16 cellular contexts compared by ENCODE assay signal in the genomic region with DNA sequence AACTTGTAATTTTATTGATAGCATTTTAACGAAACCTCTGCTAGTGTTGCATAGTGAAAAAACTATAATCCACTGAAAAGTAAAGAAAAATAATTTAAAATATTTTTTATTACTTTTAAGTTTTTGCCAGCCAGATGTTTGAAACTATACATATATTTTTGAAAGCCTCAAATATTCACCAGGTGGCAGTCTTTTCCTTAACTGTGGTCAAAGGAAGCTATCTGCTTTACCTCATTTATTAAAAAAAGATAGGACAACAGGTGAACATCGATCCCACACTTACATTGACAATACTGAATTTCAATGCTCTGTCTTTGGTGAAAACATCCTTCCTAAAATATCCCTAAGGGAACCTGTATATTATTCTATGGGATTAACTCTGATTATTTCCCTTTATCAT.
A peak's percentile ranks its signal among the peaks of the same experiment; 100 is the strongest.
DNase-seq lines count a peak whose midpoint lies in the region; ATAC-seq, FAIRE-seq and TF ChIP-seq lines count a peak whose summit lies in the region.
"Had no signal": no experiment of that assay in that cellular context is flagged by ENCODE, and none has a peak within 500 bp of the region (broad histone marks: within the 10 kb centered on the region; RNA-seq: fewer than 3 reads in every experiment).

No MANE protein-coding gene starts in this region.

- DNase-seq in NCI-H1092 (lab: John Stamatoyannopoulos, UW) (peak; percentile 0), NCI-H1092 treated with DMSO at 0.1 percent for 48 hours (lab: John Stamatoyannopoulos, UW) (no peak), NAMALWA (ENCODE audit: low spot score) (peak; percentile 44), bronchial epithelial cell (ENCODE audit: low read depth) (peak; percentile 13), neural progenitor cell (ENCODE audit: low spot score) (no peak), WTC11 (ENCODE audit: low spot score) (no peak), coronary artery (ENCODE audit: low spot score) (no peak)
- DNase-seq in activated CD8-positive, alpha-beta memory T cell treated with anti-CD3 and anti-CD28 coated beads, Interleukin-2, amount 50 U/mL, for 4 hours = no peak
- DNase-seq: activated T-cell treated with anti-CD3 and anti-CD28 coated beads, Interleukin-2, amount 50 U/mL, for 4 hours; amygdala; GOT3; NCI-H82; nucleus accumbens; thyroid gland had no signal

- H4K20me1 ChIP-seq in neural progenitor cell (ENCODE audit: low read depth) = no peaks in the 10 kb centered on the region

- POLR2A ChIA-PET in WTC11 (lab: Charles Lee) = no interaction called here

- H3K27ac Mint-ChIP-seq in neural progenitor cell (no peak overlapping the region), WTC11 (no peak overlapping the region)

- no peak for FAIRE-seq in bronchial epithelial cell (lab: Jason Lieb, UNC)
- FAIRE-seq: GM12892 had no signal

- H3K4me3 ChIP-seq in bronchial epithelial cell (ENCODE audit: low read depth, low read length) (no peak overlapping the region), neural progenitor cell (no peak overlapping the region), coronary artery (no peak overlapping the region)
- H3K4me3 ChIP-seq: thyroid gland had no signal

- peaks cover 42% of the 10 kb centered on the region for H3K79me2 ChIP-seq in neural progenitor cell (ENCODE audit: low read depth)

- H3F3A ChIP-seq in neural progenitor cell (ENCODE audit: low read depth) = no peaks in the 10 kb centered on the region

- ATAC-seq in WTC11 = no peak
- ATAC-seq: activated CD4-positive, CD25-positive, alpha-beta regulatory T cell treated with anti-CD3 and anti-CD28 coated beads, Interleukin-2, amount 50 U/mL, for 24 hours; activated T-cell treated with anti-CD3 and anti-CD28 coated beads, Interleukin-2, amount 50 U/mL, for 4 hours had no signal

- H3K4me2 ChIP-seq in neural progenitor cell = no peak overlapping the region

- no peaks in the 10 kb centered on the region for H3K9me3 Mint-ChIP-seq in neural progenitor cell
- H3K9me3 Mint-ChIP-seq in WTC11 = no peaks in the 10 kb centered on the region
- H3K9me3 Mint-ChIP-seq: activated T-cell treated with anti-CD3 and anti-CD28 coated beads, Interleukin-2, amount 50 U/mL, for 4 hours had no signal

- H3K36me3 ChIP-seq in bronchial epithelial cell (ENCODE audit: control insufficient read depth, insufficient read depth, low read length) (no peaks in the 10 kb centered on the region), neural progenitor cell (no peaks in the 10 kb centered on the region)
- H3K36me3 ChIP-seq: thyroid gland had no signal

- no peak overlapping the region for H3K9ac ChIP-seq in neural progenitor cell

- no peak overlapping the region for H2AFZ ChIP-seq in neural progenitor cell (replicated peaks)

- H3K27me3 ChIP-seq in bronchial epithelial cell (ENCODE audit: control insufficient read depth, insufficient read depth, low read length) (no peaks in the 10 kb centered on the region), neural progenitor cell (no peaks in the 10 kb centered on the region)
- H3K27me3 ChIP-seq: thyroid gland had no signal

- H3K27ac ChIP-seq in neural progenitor cell = no peak overlapping the region
- H3K27ac ChIP-seq in coronary artery = no peak overlapping the region
- H3K27ac ChIP-seq: thyroid gland had no signal

- CTCF ChIA-PET in WTC11 (lab: Charles Lee) = interaction anchor here (0.5 to 1.6 kb wide), 4 partner anchors 101 to 813 kb away, joined by 3 to 4 read pairs (median 3); partner anchors contain the start of gene TRPC4

- H3K4me1 Mint-ChIP-seq in neural progenitor cell = peaks cover 3% of the 10 kb centered on the region
- H3K4me1 Mint-ChIP-seq in WTC11 = 0 out of 2 replicates have a peak, but pooled peaks cover 3% of the 10 kb centered on the region

- H3K9me3 ChIP-seq in neural progenitor cell (ENCODE audit: low read depth) = no peaks in the 10 kb centered on the region
- H3K9me3 ChIP-seq: thyroid gland had no signal

- H3K4me1 ChIP-seq in neural progenitor cell = no peaks in the 10 kb centered on the region
- H3K4me1 ChIP-seq: thyroid gland had no signal

- H3K4me3 Mint-ChIP-seq in neural progenitor cell (no peak overlapping the region), WTC11 (no peak overlapping the region)
- H3K4me3 Mint-ChIP-seq: activated T-cell treated with anti-CD3 and anti-CD28 coated beads, Interleukin-2, amount 50 U/mL, for 4 hours had no signal

- H3K36me3 Mint-ChIP-seq in neural progenitor cell = peaks cover 3% of the 10 kb centered on the region
- no peaks in the 10 kb centered on the region for H3K36me3 Mint-ChIP-seq in WTC11

- no peak for TF ChIP-seq CTCF in bronchial epithelial cell (IDR thresholded peaks at IDR 0.05; ENCODE audit: insufficient read depth, low read length, severe bottlenecking)
- TF ChIP-seq CTCF in neural progenitor cell (IDR thresholded peaks at IDR 0.05) = peak; percentile 36
- no peak for TF ChIP-seq CTCF in WTC11 (IDR thresholded peaks at IDR 0.05)
- no peak for TF ChIP-seq CTCF in coronary artery (IDR thresholded peaks at IDR 0.05)

- H3K27me3 Mint-ChIP-seq in neural progenitor cell (ENCODE audit: insufficient read depth, low read depth) (no peaks in the 10 kb centered on the region), WTC11 (ENCODE audit: low read depth) (no peaks in the 10 kb centered on the region)

TF ChIP-seq in WTC11, 78 proteins besides CTCF, POLR2A, EP300 and RAD21 (continues in another document):
- TF ChIP-seq IRF2 (CRISPR knock-in tag; IDR thresholded peaks at IDR 0.05; ENCODE audit: borderline replicate concordance, low read depth) (no peak), MXD4 (CRISPR knock-in tag; IDR thresholded peaks at IDR 0.05; ENCODE audit: borderline replicate concordance) (no peak), RORB (CRISPR knock-in tag; IDR thresholded peaks at IDR 0.05) (no peak), CDX4 (CRISPR knock-in tag; IDR thresholded peaks at IDR 0.05; ENCODE audit: borderline replicate concordance) (no peak), ZNF219 (CRISPR knock-in tag; IDR thresholded peaks at IDR 0.05; ENCODE audit: borderline replicate concordance) (no peak), SP1 (CRISPR knock-in tag; conservative IDR thresholded peaks at IDR 0.05) (no peak), FOXP1 (CRISPR knock-in tag; IDR thresholded peaks at IDR 0.05; ENCODE audit: borderline replicate concordance) (no peak)
- TF ChIP-seq, protein P1, sequence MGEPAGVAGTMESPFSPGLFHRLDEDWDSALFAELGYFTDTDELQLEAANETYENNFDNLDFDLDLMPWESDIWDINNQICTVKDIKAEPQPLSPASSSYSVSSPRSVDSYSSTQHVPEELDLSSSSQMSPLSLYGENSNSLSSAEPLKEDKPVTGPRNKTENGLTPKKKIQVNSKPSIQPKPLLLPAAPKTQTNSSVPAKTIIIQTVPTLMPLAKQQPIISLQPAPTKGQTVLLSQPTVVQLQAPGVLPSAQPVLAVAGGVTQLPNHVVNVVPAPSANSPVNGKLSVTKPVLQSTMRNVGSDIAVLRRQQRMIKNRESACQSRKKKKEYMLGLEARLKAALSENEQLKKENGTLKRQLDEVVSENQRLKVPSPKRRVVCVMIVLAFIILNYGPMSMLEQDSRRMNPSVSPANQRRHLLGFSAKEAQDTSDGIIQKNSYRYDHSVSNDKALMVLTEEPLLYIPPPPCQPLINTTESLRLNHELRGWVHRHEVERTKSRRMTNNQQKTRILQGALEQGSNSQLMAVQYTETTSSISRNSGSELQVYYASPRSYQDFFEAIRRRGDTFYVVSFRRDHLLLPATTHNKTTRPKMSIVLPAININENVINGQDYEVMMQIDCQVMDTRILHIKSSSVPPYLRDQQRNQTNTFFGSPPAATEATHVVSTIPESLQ (CRISPR knock-in tag; IDR thresholded peaks at IDR 0.05) = no peak
- TF ChIP-seq, protein P2, sequence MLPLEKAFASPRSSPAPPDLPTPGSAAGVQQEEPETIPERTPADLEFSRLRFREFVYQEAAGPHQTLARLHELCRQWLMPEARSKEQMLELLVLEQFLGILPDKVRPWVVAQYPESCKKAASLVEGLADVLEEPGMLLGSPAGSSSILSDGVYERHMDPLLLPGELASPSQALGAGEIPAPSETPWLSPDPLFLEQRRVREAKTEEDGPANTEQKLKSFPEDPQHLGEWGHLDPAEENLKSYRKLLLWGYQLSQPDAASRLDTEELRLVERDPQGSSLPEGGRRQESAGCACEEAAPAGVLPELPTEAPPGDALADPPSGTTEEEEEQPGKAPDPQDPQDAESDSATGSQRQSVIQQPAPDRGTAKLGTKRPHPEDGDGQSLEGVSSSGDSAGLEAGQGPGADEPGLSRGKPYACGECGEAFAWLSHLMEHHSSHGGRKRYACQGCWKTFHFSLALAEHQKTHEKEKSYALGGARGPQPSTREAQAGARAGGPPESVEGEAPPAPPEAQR (CRISPR knock-in tag; IDR thresholded peaks at IDR 0.05) = no peak
- TF ChIP-seq, protein P3, sequence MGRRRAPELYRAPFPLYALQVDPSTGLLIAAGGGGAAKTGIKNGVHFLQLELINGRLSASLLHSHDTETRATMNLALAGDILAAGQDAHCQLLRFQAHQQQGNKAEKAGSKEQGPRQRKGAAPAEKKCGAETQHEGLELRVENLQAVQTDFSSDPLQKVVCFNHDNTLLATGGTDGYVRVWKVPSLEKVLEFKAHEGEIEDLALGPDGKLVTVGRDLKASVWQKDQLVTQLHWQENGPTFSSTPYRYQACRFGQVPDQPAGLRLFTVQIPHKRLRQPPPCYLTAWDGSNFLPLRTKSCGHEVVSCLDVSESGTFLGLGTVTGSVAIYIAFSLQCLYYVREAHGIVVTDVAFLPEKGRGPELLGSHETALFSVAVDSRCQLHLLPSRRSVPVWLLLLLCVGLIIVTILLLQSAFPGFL (CRISPR knock-in tag; IDR thresholded peaks at IDR 0.05; ENCODE audit: borderline replicate concordance) = no peak
- TF ChIP-seq, protein P4, sequence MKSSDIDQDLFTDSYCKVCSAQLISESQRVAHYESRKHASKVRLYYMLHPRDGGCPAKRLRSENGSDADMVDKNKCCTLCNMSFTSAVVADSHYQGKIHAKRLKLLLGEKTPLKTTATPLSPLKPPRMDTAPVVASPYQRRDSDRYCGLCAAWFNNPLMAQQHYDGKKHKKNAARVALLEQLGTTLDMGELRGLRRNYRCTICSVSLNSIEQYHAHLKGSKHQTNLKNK (CRISPR knock-in tag; IDR thresholded peaks at IDR 0.05) = no peak

Comparison
In these comparisons a context has a peak if more than half of its experiments do, and no peak if none do; other contexts are left out.
1. DNase-seq: peak in NCI-H1092 (single experiment), NAMALWA (single experiment) and bronchial epithelial cell (single experiment); none in NCI-H1092 treated with DMSO at 0.1 percent for 48 hours (single experiment), neural progenitor cell (single experiment), WTC11 (single experiment), activated CD8-positive, alpha-beta memory T cell treated with anti-CD3 and anti-CD28 coated beads, Interleukin-2, amount 50 U/mL, for 4 hours (single experiment) and coronary artery (single experiment).